In the genomic region with DNA sequence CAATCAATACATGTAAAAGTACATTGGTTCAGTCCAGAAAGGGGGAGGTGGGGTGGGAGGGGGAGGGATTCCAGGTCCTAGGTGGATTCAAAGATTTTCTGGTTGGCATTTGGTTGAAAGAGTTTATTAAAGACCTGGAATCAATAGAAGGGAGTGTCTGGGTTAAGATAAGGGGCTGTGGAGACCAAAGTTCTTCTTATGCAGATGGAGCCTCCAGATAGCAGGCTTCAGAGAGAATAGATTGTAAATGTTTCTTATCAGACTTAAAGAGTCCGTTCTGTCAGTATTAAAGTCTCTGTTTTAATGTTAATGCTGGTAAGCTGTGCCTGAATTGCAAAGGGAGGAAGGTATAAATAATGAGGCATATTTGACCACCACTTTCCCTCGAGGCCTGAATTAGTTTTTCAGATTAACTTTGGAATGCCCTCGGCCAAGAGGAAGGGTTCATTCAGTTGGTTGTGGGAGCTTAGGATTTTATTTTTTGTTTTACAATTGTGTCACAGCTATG, we compare ENCODE assay signal across 15 cellular contexts.
"Had no signal": no experiment of that assay in that cellular context is flagged by ENCODE, and none has a peak within 500 bp of the region (broad histone marks: within the 10 kb centered on the region; RNA-seq: fewer than 3 reads in every experiment).

No MANE protein-coding gene starts in this region.

- ATAC-seq: activated CD8-positive, alpha-beta T cell treated with anti-CD3 and anti-CD28 coated beads for 36 hours; activated T-cell treated with anti-CD3 and anti-CD28 coated beads, Interleukin-2, amount 50 U/mL, for 72 hours; foreskin keratinocyte; natural killer cell treated with Interleukin-12 subunit alpha and Interleukin-12 subunit beta and Interleukin-15 and Interleukin-18, amount 100 ng/mL, for 72 hours had no signal

- H3K4me1 ChIP-seq: foreskin keratinocyte had no signal

- H3K27me3 ChIP-seq: foreskin keratinocyte had no signal

- DNase-seq: activated CD4-positive, alpha-beta T cell treated with anti-CD3 and anti-CD28 coated beads for 4 hours; activated CD8-positive, alpha-beta memory T cell treated with anti-CD3 and anti-CD28 coated beads, Interleukin-2, amount 50 U/mL, for 4 hours; activated CD8-positive, alpha-beta T cell treated with anti-CD3 and anti-CD28 coated beads for 36 hours; activated T-cell treated with anti-CD3 and anti-CD28 coated beads, Interleukin-2, amount 50 U/mL, for 72 hours; aorta; foreskin keratinocyte; head of caudate nucleus; kidney; stimulated activated CD4-positive, alpha-beta T cell treated with anti-CD3 and anti-CD28 coated beads, Interleukin-4, amount 100 ng/mL, for 1 hour; stimulated activated CD8-positive, alpha-beta memory T cell treated with anti-CD3 and anti-CD28 coated beads, Interleukin-4, amount 100 ng/mL, for 48 hours; SW 1271; WERI-Rb-1 had no signal

- H3K27ac ChIP-seq: foreskin keratinocyte, WERI-Rb-1 had no signal

- H3K27ac Mint-ChIP-seq: activated CD8-positive, alpha-beta T cell treated with anti-CD3 and anti-CD28 coated beads for 36 hours; activated T-cell treated with anti-CD3 and anti-CD28 coated beads, Interleukin-2, amount 50 U/mL, for 72 hours; natural killer cell treated with Interleukin-12 subunit alpha and Interleukin-12 subunit beta and Interleukin-15 and Interleukin-18, amount 100 ng/mL, for 72 hours; stimulated activated naive CD8-positive, alpha-beta T cell treated with anti-CD3 and anti-CD28 coated beads, Interleukin-15, Interleukin-2, amounts not matched to agents 100 ng/mL and 50 ng/mL, for 24 hours; T-helper 2 cell treated with Interferon-gamma antibody and Interleukin-4, amounts not matched to agents 5 μg/mL and 100 μg/mL, for 36 hours had no signal

- H3K4me3 Mint-ChIP-seq: activated CD8-positive, alpha-beta T cell treated with anti-CD3 and anti-CD28 coated beads for 36 hours; activated T-cell treated with anti-CD3 and anti-CD28 coated beads, Interleukin-2, amount 50 U/mL, for 72 hours; natural killer cell treated with Interleukin-12 subunit alpha and Interleukin-12 subunit beta and Interleukin-15 and Interleukin-18, amount 100 ng/mL, for 72 hours; stimulated activated naive CD8-positive, alpha-beta T cell treated with anti-CD3 and anti-CD28 coated beads, Interleukin-15, Interleukin-2, amounts not matched to agents 100 ng/mL and 50 ng/mL, for 24 hours; T-helper 2 cell treated with Interferon-gamma antibody and Interleukin-4, amounts not matched to agents 5 μg/mL and 100 μg/mL, for 36 hours had no signal

- H3K36me3 Mint-ChIP-seq: natural killer cell treated with Interleukin-12 subunit alpha and Interleukin-12 subunit beta and Interleukin-15 and Interleukin-18, amount 100 ng/mL, for 72 hours had no signal

- H3K9me3 Mint-ChIP-seq: activated CD8-positive, alpha-beta T cell treated with anti-CD3 and anti-CD28 coated beads for 36 hours; activated T-cell treated with anti-CD3 and anti-CD28 coated beads, Interleukin-2, amount 50 U/mL, for 72 hours; natural killer cell treated with Interleukin-12 subunit alpha and Interleukin-12 subunit beta and Interleukin-15 and Interleukin-18, amount 100 ng/mL, for 72 hours; stimulated activated naive CD8-positive, alpha-beta T cell treated with anti-CD3 and anti-CD28 coated beads, Interleukin-15, Interleukin-2, amounts not matched to agents 100 ng/mL and 50 ng/mL, for 24 hours had no signal
